In genomic region chr11:60951611-60951908, GRCh38 we compare ENCODE assay signal across 8 cellular contexts. TPM values are rescaled to one million over a fixed set of nuclear protein-coding genes. Genes with fewer than 3 reads are reported as not detected.
DNase-seq lines count a peak whose midpoint lies in the region; ATAC-seq and TF ChIP-seq lines count a peak whose summit lies in the region.

No MANE protein-coding gene starts in this region.

- H4K5ac ChIP-seq in H9 (ENCODE audit: insufficient read length, low read depth, low read length) = no peak overlapping the region

- H2BK20ac ChIP-seq in H9 (ENCODE audit: low read depth, low read length, poor library complexity, severe bottlenecking) = no peak overlapping the region

- H2BK120ac ChIP-seq in H9 (ENCODE audit: low read depth, low read length, poor library complexity, severe bottlenecking) = no peak overlapping the region

- H3K79me2 ChIP-seq in H9 (ENCODE audit: insufficient read depth, low read length) = no peaks in the 10 kb centered on the region

- H3K27me3 Mint-ChIP-seq in H9 (ENCODE audit: low read depth) = peaks cover 48% of the 10 kb centered on the region
- peaks cover 8% of the 10 kb centered on the region for H3K27me3 Mint-ChIP-seq in activated naive CD8-positive, alpha-beta T cell treated with anti-CD3 and anti-CD28 coated beads, Interleukin-2, amount 10 ng/mL, durations not matched to agents 7 days and 5 days

- H3K4me3 ChIP-seq in iPS-20b (ENCODE audit: low read length) (peak overlapping the region; percentile 70), skin epidermis (peak overlapping the region; percentile 20 to 45 (median 30))

- peaks cover 33 to 40% of the 10 kb centered on the region in 2 experiments for H3K4me1 Mint-ChIP-seq in H9
- H3K4me1 Mint-ChIP-seq in activated naive CD8-positive, alpha-beta T cell treated with anti-CD3 and anti-CD28 coated beads, Interleukin-2, amount 10 ng/mL, durations not matched to agents 7 days and 5 days = peaks cover 25% of the 10 kb centered on the region

- H3K18ac ChIP-seq in H9 (ENCODE audit: insufficient read length, low read depth, low read length) = peak overlapping the region; percentile 77

- H3K23me2 ChIP-seq in H9 (ENCODE audit: insufficient read length, low read depth, low read length, poor library complexity, severe bottlenecking) = peaks cover 15% of the 10 kb centered on the region

- no peak overlapping the region for H2AK5ac ChIP-seq in H9 (ENCODE audit: insufficient read length, low read length)

- H3K4me1 ChIP-seq in H9 (ENCODE audit: insufficient read depth, low read length) = no peaks in the 10 kb centered on the region
- peaks cover 16% of the 10 kb centered on the region; the same call in 1 of the 2 replicates for H3K4me1 ChIP-seq in iPS-20b (ENCODE audit: insufficient read depth, low read length)

- POLR2A ChIA-PET in activated naive CD8-positive, alpha-beta T cell treated with anti-CD3 and anti-CD28 coated beads, Interleukin-2, amount 10 ng/mL, durations not matched to agents 7 days and 5 days (lab: Charles Lee) = interaction anchor here (1.1 to 3.2 kb wide), 4 partner anchors 11 to 38 kb away, joined by 3 to 9 read pairs (median 3); partner anchors contain the start of genes CD6 and TMEM109

- TF ChIP-seq CTCF in H9 (conservative IDR thresholded peaks at IDR 0.05) = no peak

- no peak overlapping the region for H3K23ac ChIP-seq in H9 (ENCODE audit: insufficient read length, low read depth, low read length)

- H3K27ac ChIP-seq in H9 (ENCODE audit: insufficient read length, low read depth, low read length) = no peak overlapping the region
- H3K27ac ChIP-seq in iPS-20b (ENCODE audit: low read length) = no peak overlapping the region
- peak overlapping the region; percentile 49 to 93 (median 86) for H3K27ac ChIP-seq in skin epidermis

- no peak overlapping the region for H2BK5ac ChIP-seq in H9 (ENCODE audit: insufficient read length, low read length)

- H4K91ac ChIP-seq in H9 (ENCODE audit: insufficient read length, low read depth, low read length) = no peak overlapping the region

- peak; percentile 53 for DNase-seq in H9
- DNase-seq in activated naive CD8-positive, alpha-beta T cell treated with anti-CD3 and anti-CD28 coated beads, Interleukin-2, amount 10 ng/mL, durations not matched to agents 7 days and 5 days = no peak
- DNase-seq in retina = no peak
- no peak for DNase-seq in cerebellar cortex (ENCODE audit: low spot score)
- DNase-seq in NCI-H1417 (lab: John Stamatoyannopoulos, UW) = no peak

- H3K9me3 ChIP-seq in H9 (ENCODE audit: control insufficient read depth, low read depth, low read length) = no peaks in the 10 kb centered on the region
- no peaks in the 10 kb centered on the region for H3K9me3 ChIP-seq in iPS-20b (ENCODE audit: insufficient read depth, low read depth, low read length)

- no peaks in the 10 kb centered on the region; a peak in 1 of 7 replicates for H3K36me3 Mint-ChIP-seq in H9 (ENCODE audit: insufficient read depth in 1 of 3, low read depth in 3 of 3)
- H3K36me3 Mint-ChIP-seq in activated naive CD8-positive, alpha-beta T cell treated with anti-CD3 and anti-CD28 coated beads, Interleukin-2, amount 10 ng/mL, durations not matched to agents 7 days and 5 days = no peaks in the 10 kb centered on the region

- H2AFZ ChIP-seq in H9 (ENCODE audit: low read length) = no peak overlapping the region

- H3K27me3 ChIP-seq in H9 (ENCODE audit: insufficient read depth, low read length) (no peaks in the 10 kb centered on the region; the same call in 1 of the 2 replicates), iPS-20b (ENCODE audit: insufficient read depth, low read length) (peaks cover 38% of the 10 kb centered on the region)

- H3K14ac ChIP-seq in H9 (ENCODE audit: insufficient read depth, low read length) = peak overlapping the region; percentile 74

- no peak overlapping the region for H4K8ac ChIP-seq in H9 (replicated peaks; ENCODE audit: insufficient read length, low read depth, low read length)

- H3K27ac Mint-ChIP-seq in H9 = peak overlapping the region in 1 of 3 experiments; percentile 72; a peak in 1 of 7 replicates
- peak overlapping the region; percentile 87 for H3K27ac Mint-ChIP-seq in activated naive CD8-positive, alpha-beta T cell treated with anti-CD3 and anti-CD28 coated beads, Interleukin-2, amount 10 ng/mL, durations not matched to agents 7 days and 5 days

- H3K36me3 ChIP-seq in iPS-20b (ENCODE audit: insufficient read depth, low read depth, low read length) = no peaks in the 10 kb centered on the region

- H2BK12ac ChIP-seq in H9 (ENCODE audit: insufficient read length, low read depth, low read length) = no peak overlapping the region

- ATAC-seq in activated naive CD8-positive, alpha-beta T cell treated with anti-CD3 and anti-CD28 coated beads, Interleukin-2, amount 10 ng/mL, durations not matched to agents 7 days and 5 days (ENCODE audit: low read depth) = peak; percentile 5
- no peak for ATAC-seq in HG02623 (IDR thresholded peaks at IDR 0.05; ENCODE audit: unreplicated experiment)

- H3K9ac ChIP-seq in H9 (ENCODE audit: extremely low read depth, insufficient read length, low read length) = peak overlapping the region; percentile 1
- peak overlapping the region; percentile 30; the same call in 1 of the 2 replicates for H3K9ac ChIP-seq in iPS-20b (ENCODE audit: low read depth, low read length)

- no peaks in the 10 kb centered on the region for H4K20me1 ChIP-seq in H9 (ENCODE audit: control insufficient read depth, insufficient read depth, insufficient read length)

- WGBS in H9 (ENCODE audit: extremely low coverage, insufficient read length, low lambda C conversion rate) = no CpG with 5 or more reads among the region's 9 CpGs

- H3K79me1 ChIP-seq in H9 (ENCODE audit: insufficient read depth, low read depth, low read length, poor library complexity, severe bottlenecking) = no peaks in the 10 kb centered on the region

- peak overlapping the region; percentile 51 to 81 for H3K4me3 Mint-ChIP-seq in H9
- peak overlapping the region; percentile 87 for H3K4me3 Mint-ChIP-seq in activated naive CD8-positive, alpha-beta T cell treated with anti-CD3 and anti-CD28 coated beads, Interleukin-2, amount 10 ng/mL, durations not matched to agents 7 days and 5 days

- H3K56ac ChIP-seq in H9 (ENCODE audit: insufficient read length, low read depth, low read length) = no peak overlapping the region

- H3K4ac ChIP-seq in H9 (ENCODE audit: low read depth, low read length) = no peak overlapping the region

- no peak overlapping the region for H2BK15ac ChIP-seq in H9 (ENCODE audit: low read depth, low read length)

- H3K9me3 Mint-ChIP-seq in H9 = no peaks in the 10 kb centered on the region
- H3K9me3 Mint-ChIP-seq in activated naive CD8-positive, alpha-beta T cell treated with anti-CD3 and anti-CD28 coated beads, Interleukin-2, amount 10 ng/mL, durations not matched to agents 7 days and 5 days = no peaks in the 10 kb centered on the region

- no peak overlapping the region for H3T11ph ChIP-seq in H9 (ENCODE audit: low read length)

- peak overlapping the region; percentile 61 for H3K4me2 ChIP-seq in H9 (ENCODE audit: insufficient read depth, insufficient read length, low read length)

RNA-seq across cellular contexts. Expression of gene SLC15A3, which starts 0.4 kb away (rescaled TPM):
- total RNA-seq in H9 (2021) = 7.0 and 8.1 TPM in 2 replicates
- total RNA-seq in activated naive CD8-positive, alpha-beta T cell treated with anti-CD3 and anti-CD28 coated beads, Interleukin-2, amount 10 ng/mL, durations not matched to agents 7 days and 5 days = 1 to 10 TPM; 7.2 to 7.4 TPM

RNA-seq across cellular contexts. Expression of gene CD6, which starts 19.9 kb away (rescaled TPM):
- not detected in 2 replicates for total RNA-seq in H9 (2021)
- total RNA-seq in activated naive CD8-positive, alpha-beta T cell treated with anti-CD3 and anti-CD28 coated beads, Interleukin-2, amount 10 ng/mL, durations not matched to agents 7 days and 5 days = 100 to 1,000 TPM; 274 to 285 TPM

RNA-seq across cellular contexts. Expression of gene TMEM132A, which starts 27.3 kb away (rescaled TPM):
- total RNA-seq in H9 (2021) = 84.5 and 95.5 TPM in 2 replicates
- total RNA-seq in activated naive CD8-positive, alpha-beta T cell treated with anti-CD3 and anti-CD28 coated beads, Interleukin-2, amount 10 ng/mL, durations not matched to agents 7 days and 5 days = 1 to 10 TPM in 1 of 2 experiments, under 1 TPM in 1; 0.80 to 1.3 TPM

RNA-seq across cellular contexts. Expression of gene TMEM109, which starts 37.6 kb away (rescaled TPM):
- total RNA-seq in H9 (2021) = 36.4 and 38.0 TPM in 2 replicates
- 100 to 1,000 TPM in 1 of 2 experiments, 10 to 100 TPM in 1; 97.8 to 102 TPM for total RNA-seq in activated naive CD8-positive, alpha-beta T cell treated with anti-CD3 and anti-CD28 coated beads, Interleukin-2, amount 10 ng/mL, durations not matched to agents 7 days and 5 days

RNA-seq across cellular contexts. Expression of gene PRPF19, which starts 45.2 kb away (rescaled TPM):
- 130 and 132 TPM in 2 replicates for total RNA-seq in H9 (2021)
- 100 to 1,000 TPM in 1 of 2 experiments, 10 to 100 TPM in 1; 97.7 to 103 TPM for total RNA-seq in activated naive CD8-positive, alpha-beta T cell treated with anti-CD3 and anti-CD28 coated beads, Interleukin-2, amount 10 ng/mL, durations not matched to agents 7 days and 5 days

Comparison
In these comparisons a context has a peak if more than half of its experiments do, and no peak if none do; other contexts are left out.
1. H3K27ac ChIP-seq: peak in skin epidermis (21 of 21); none in H9 (single experiment) and iPS-20b (single experiment).
2. RNA of gene CD6, which starts 19.9 kb away (total RNA-seq): 274 to 285 TPM in activated naive CD8-positive, alpha-beta T cell treated with anti-CD3 and anti-CD28 coated beads, Interleukin-2, amount 10 ng/mL, durations not matched to agents 7 days and 5 days; not detected in H9; every median in the first group is over 100 times any median in the second.
3. RNA of gene TMEM132A, which starts 27.3 kb away (total RNA-seq): 84.5 to 95.5 TPM in H9; 0.80 to 1.3 TPM in activated naive CD8-positive, alpha-beta T cell treated with anti-CD3 and anti-CD28 coated beads, Interleukin-2, amount 10 ng/mL, durations not matched to agents 7 days and 5 days; every median in the first group is over 10 times any median in the second.